7 cellular contexts compared by ENCODE assay signal in the genomic region with DNA sequence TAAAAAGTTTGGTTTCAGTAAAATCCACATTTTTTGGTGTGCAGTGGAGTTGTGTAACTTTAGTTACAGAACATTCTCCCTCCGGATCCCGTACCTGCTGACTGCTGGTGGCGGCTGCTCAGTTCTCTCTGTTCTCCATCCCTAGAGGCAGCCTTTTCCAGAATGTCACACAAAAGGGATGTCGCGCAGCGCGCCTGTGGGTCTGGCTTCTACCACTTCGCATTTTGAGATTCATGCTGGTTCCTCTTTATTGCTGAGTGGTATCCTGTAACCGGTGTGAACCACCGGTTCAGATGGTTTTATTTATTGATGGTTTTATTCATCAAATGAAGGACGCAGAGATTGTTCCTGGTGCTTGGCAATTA. TPM values are rescaled to one million over a fixed set of nuclear protein-coding genes. Genes with fewer than 3 reads are reported as not detected.
DNase-seq lines count a peak whose midpoint lies in the region; FAIRE-seq and TF ChIP-seq lines count a peak whose summit lies in the region.
"Had no signal": no experiment of that assay in that cellular context is flagged by ENCODE, and none has a peak within 500 bp of the region (broad histone marks: within the 10 kb centered on the region; RNA-seq: fewer than 3 reads in every experiment).

No MANE protein-coding gene starts in this region.

- FAIRE-seq in bronchial epithelial cell (lab: Jason Lieb, UNC) (no peak), RCC 7860 (lab: Jason Lieb, UNC) (no peak)
- FAIRE-seq: G401.6 had no signal

- peak; percentile 35 for DNase-seq in SKM-1 treated with dmso at 0.1 percent for 144 hours (lab: John Stamatoyannopoulos, UW; ENCODE audit: unreplicated experiment)
- no peak for DNase-seq in SKM-1 (lab: John Stamatoyannopoulos, UW; ENCODE audit: unreplicated experiment)
- DNase-seq in bronchial epithelial cell (ENCODE audit: low read depth) = no peak
- DNase-seq in NCI-H524 treated with DMSO at 0.1 percent for 48 hours (lab: John Stamatoyannopoulos, UW) = no peak
- DNase-seq in RCC 7860 (ENCODE audit: low spot score) = no peak

- H3K27me3 ChIP-seq in bronchial epithelial cell (ENCODE audit: control insufficient read depth, insufficient read depth, low read length) (no peaks in the 10 kb centered on the region), skeletal muscle tissue (ENCODE audit: control insufficient read depth in 3 of 3, insufficient read depth in 3 of 3, low read length in 3 of 3) (no peaks in the 10 kb centered on the region)

- peak overlapping the region in 1 of 3 donors; percentile 57 for H3K9ac ChIP-seq in skeletal muscle tissue (ENCODE audit: low read depth in 1 of 3, low read length in 3 of 3)

- TF ChIP-seq CTCF in bronchial epithelial cell (IDR thresholded peaks at IDR 0.05; ENCODE audit: insufficient read depth, low read length, severe bottlenecking) = no peak

- H3K4me1 ChIP-seq in skeletal muscle tissue (ENCODE audit: control insufficient read depth in 3 of 3, insufficient read depth in 3 of 3, low read length in 3 of 3) = peaks cover 13 to 19% (median 15%) of the 10 kb centered on the region in 3 donors

- H3K4me3 ChIP-seq in bronchial epithelial cell (ENCODE audit: low read depth, low read length) (peak overlapping the region; percentile 49), skeletal muscle tissue (ENCODE audit: low read length in 3 of 3) (peak overlapping the region in 1 of 3 donors; percentile 24)

- peak overlapping the region; percentile 3 for H3K27ac ChIP-seq in skeletal muscle tissue (ENCODE audit: low read depth, low read length)

- H3K9me3 ChIP-seq in skeletal muscle tissue (ENCODE audit: control insufficient read depth in 3 of 3, low read length in 3 of 3) = no peaks in the 10 kb centered on the region

- H3K36me3 ChIP-seq in bronchial epithelial cell (ENCODE audit: control insufficient read depth, insufficient read depth, low read length) = no peaks in the 10 kb centered on the region
- peaks cover 3 to 4% (median 4%) of the 10 kb centered on the region in 3 donors for H3K36me3 ChIP-seq in skeletal muscle tissue (ENCODE audit: control insufficient read depth in 3 of 3, insufficient read depth in 3 of 3, low read length in 3 of 3)

RNA-seq across cellular contexts. Expression of a gene that starts 1.0 kb away (rescaled TPM):
- total RNA-seq in bronchial epithelial cell (7.9 and 9.2 TPM in 2 replicates), skeletal muscle tissue (10.4 TPM)

RNA-seq across cellular contexts. Expression of a gene that starts 15.1 kb away (rescaled TPM):
- total RNA-seq in bronchial epithelial cell = 5.8 and 7.8 TPM in 2 replicates
- total RNA-seq in skeletal muscle tissue = 5.2 TPM

RNA-seq across cellular contexts. Expression of a gene that starts 15.4 kb away (rescaled TPM):
- total RNA-seq in bronchial epithelial cell (31.6 and 49.2 TPM in 2 replicates), skeletal muscle tissue (15.7 TPM)

RNA-seq across cellular contexts. Expression of a gene that starts 57.7 kb away (rescaled TPM):
- total RNA-seq in bronchial epithelial cell (0.51 and 0.79 TPM in 2 replicates), skeletal muscle tissue (10.4 TPM)

RNA-seq across cellular contexts. Expression of a gene that starts 58.4 kb away (rescaled TPM):
- total RNA-seq in bronchial epithelial cell = not detected in 2 replicates
- total RNA-seq in skeletal muscle tissue = not detected
